In the genomic region with DNA sequence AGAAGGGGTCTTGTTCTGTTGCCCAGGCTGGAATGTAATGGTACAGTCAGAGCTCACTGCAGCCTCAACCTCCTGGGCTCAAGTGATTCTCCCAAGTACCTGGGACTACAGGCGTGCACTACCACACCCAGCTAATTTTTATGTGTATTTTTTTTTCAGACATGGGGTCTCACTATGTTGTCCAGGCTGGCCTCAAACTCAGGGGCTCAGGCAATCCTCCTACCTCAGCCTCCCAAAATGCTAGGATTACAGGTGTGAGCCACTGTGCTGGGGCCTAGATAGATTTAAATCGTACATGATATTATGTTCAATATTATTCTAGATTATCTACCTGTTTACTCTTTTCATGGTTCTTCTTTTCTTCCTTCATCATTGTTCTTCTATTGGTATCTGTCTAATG, we compare ENCODE assay signal across 30 cellular contexts.
"Had no signal": no experiment of that assay in that cellular context is flagged by ENCODE, and none has a peak within 500 bp of the region (broad histone marks: within the 10 kb centered on the region; RNA-seq: fewer than 3 reads in every experiment).

No MANE protein-coding gene starts in this region.

- H3K27me3 ChIP-seq: neural progenitor cell, ovary, spleen, stomach, thyroid gland, tibial nerve, upper lobe of left lung, vagina had no signal

- H3K36me3 ChIP-seq: ovary, thoracic aorta had no signal

- H2AFZ ChIP-seq: neural progenitor cell, parathyroid adenoma had no signal

- H3K79me2 ChIP-seq: parathyroid adenoma had no signal

- H3K4me3 ChIP-seq: neural progenitor cell, ovary, psoas muscle, skin epidermis, smooth muscle cell, spleen, stomach, thoracic aorta, thyroid gland, tibial nerve, upper lobe of left lung, vagina had no signal

- FAIRE-seq: urothelium cell line had no signal

- H3K9ac ChIP-seq: neural progenitor cell, parathyroid adenoma had no signal

- H3K27ac ChIP-seq: neural progenitor cell, ovary, parathyroid adenoma, psoas muscle, skin epidermis, spleen, stomach, thyroid gland, tibial nerve, upper lobe of left lung, vagina had no signal

- H3K9me3 ChIP-seq: ovary, thyroid gland, vagina had no signal

- H3K4me1 ChIP-seq: neural progenitor cell, parathyroid adenoma, spleen, thyroid gland, upper lobe of left lung, vagina had no signal

- ATAC-seq: psoas muscle; right cardiac atrium; sciatic nerve; stimulated activated memory B cell treated with anti-CD40 and anti-IgM and Interleukin-4, amounts not matched to agents 10 μg/mL and 1 μg/mL and 100 μg/mL, for 72 hours had no signal

- H3K27ac Mint-ChIP-seq: natural killer cell; nephron; neural progenitor cell; progenitor cell of endocrine pancreas; stimulated activated memory B cell treated with anti-CD40 and anti-IgM and Interleukin-4, amounts not matched to agents 10 μg/mL and 1 μg/mL and 100 μg/mL, for 72 hours; stimulated activated naive CD8-positive, alpha-beta T cell treated with anti-CD3 and anti-CD28 coated beads, Interleukin-15, Interleukin-2, amounts not matched to agents 100 ng/mL and 50 ng/mL, for 24 hours had no signal

- H3K4me3 Mint-ChIP-seq: natural killer cell; nephron; neural progenitor cell; stimulated activated memory B cell treated with anti-CD40 and anti-IgM and Interleukin-4, amounts not matched to agents 10 μg/mL and 1 μg/mL and 100 μg/mL, for 72 hours; stimulated activated naive CD8-positive, alpha-beta T cell treated with anti-CD3 and anti-CD28 coated beads, Interleukin-15, Interleukin-2, amounts not matched to agents 100 ng/mL and 50 ng/mL, for 24 hours had no signal

- H3K27me3 Mint-ChIP-seq: progenitor cell of endocrine pancreas; stimulated activated memory B cell treated with anti-CD40 and anti-IgM and Interleukin-4, amounts not matched to agents 10 μg/mL and 1 μg/mL and 100 μg/mL, for 72 hours; stimulated activated naive CD8-positive, alpha-beta T cell treated with anti-CD3 and anti-CD28 coated beads, Interleukin-15, Interleukin-2, amounts not matched to agents 100 ng/mL and 50 ng/mL, for 24 hours had no signal

- H3K4me1 Mint-ChIP-seq: natural killer cell; neural progenitor cell; stimulated activated memory B cell treated with anti-CD40 and anti-IgM and Interleukin-4, amounts not matched to agents 10 μg/mL and 1 μg/mL and 100 μg/mL, for 72 hours had no signal

- H3K4me2 ChIP-seq: neural progenitor cell, smooth muscle cell had no signal

- DNase-seq: natural killer cell; occipital lobe; ovary; posterior cingulate gyrus; psoas muscle; right cardiac atrium; spleen; stimulated activated CD4-positive, alpha-beta T cell treated with anti-CD3 and anti-CD28 coated beads, Interleukin-12 subunit alpha, Interleukin-12 subunit beta, amount 100 ng/mL, for 4 hours; stimulated activated CD4-positive, alpha-beta T cell treated with anti-CD3 and anti-CD28 coated beads, Interleukin-1b, Interleukin-23, amount 100 ng/mL, for 48 hours; stimulated activated CD4-positive, alpha-beta T cell treated with anti-CD3 and anti-CD28 coated beads, Interleukin-4, amount 100 ng/mL, for 1 hour; stimulated activated CD4-positive, alpha-beta T cell treated with anti-CD3 and anti-CD28 coated beads, Interleukin-4, amount 100 ng/mL, for 4 hours; stimulated activated CD8-positive, alpha-beta memory T cell treated with anti-CD3 and anti-CD28 coated beads, Interleukin-4, amount 100 ng/mL, for 48 hours; stimulated activated naive CD4-positive, alpha-beta T cell treated with Interleukin-2 at 50 U/mL for 16 hours; stomach; thyroid gland; trophoblast cell; upper lobe of left lung had no signal
